In genomic region chr17:41648411-41649195, GRCh38 we compare ENCODE assay signal across 1 cellular context.
TF ChIP-seq lines count a peak whose summit lies in the region.

No MANE protein-coding gene starts in this region.

TF ChIP-seq in HepG2, 621 proteins besides CTCF, POLR2A, EP300 and RAD21 (continued from another document and continues in another):
- TF ChIP-seq ZBTB33 (CRISPR knock-in tag; IDR thresholded peaks at IDR 0.05) (0 out of 2 replicates have a peak, but pooled peaks have one; percentile 30), ATF3 (CRISPR knock-in tag; IDR thresholded peaks at IDR 0.05) (0 out of 2 replicates have a peak, but pooled peaks have one; percentile 33), PAX8 (CRISPR knock-in tag; IDR thresholded peaks at IDR 0.05; ENCODE audit: borderline replicate concordance) (no peak), CSRNP1 (CRISPR knock-in tag; IDR thresholded peaks at IDR 0.05) (peak; percentile 70), NCOA1 (CRISPR knock-in tag; IDR thresholded peaks at IDR 0.05) (no peak), MED1 (CRISPR knock-in tag; IDR thresholded peaks at IDR 0.05) (peak; percentile 19; the same call in 1 of the 2 replicates), PTBP1 (IDR thresholded peaks at IDR 0.05; ENCODE audit: low read depth, low read length, poor library complexity, severe bottlenecking) (no peak), TCF7 (IDR thresholded peaks at IDR 0.05; ENCODE audit: low read depth) (no peak), KLF12 (CRISPR knock-in tag; IDR thresholded peaks at IDR 0.05; ENCODE audit: borderline replicate concordance) (no peak), ZNF501 (CRISPR knock-in tag; IDR thresholded peaks at IDR 0.05) (peak; percentile 88), GABPA (IDR thresholded peaks at IDR 0.05; ENCODE audit: low read depth, low read length) (no peak), GABPA (CRISPR knock-in tag; IDR thresholded peaks at IDR 0.05; ENCODE audit: low read depth) (no peak), ZBTB26 (CRISPR knock-in tag; IDR thresholded peaks at IDR 0.05; ENCODE audit: borderline replicate concordance) (peak; percentile 53; the same call in 1 of the 2 replicates), SIN3B (IDR thresholded peaks at IDR 0.05; ENCODE audit: low read length) (no peak), ZNF589 (CRISPR knock-in tag; conservative IDR thresholded peaks at IDR 0.05) (no peak), THAP11 (CRISPR knock-in tag; IDR thresholded peaks at IDR 0.05) (peak; percentile 31; the same call in 1 of the 2 replicates), TIGD3 (CRISPR knock-in tag; IDR thresholded peaks at IDR 0.05; ENCODE audit: borderline replicate concordance) (no peak), TRAFD1 (CRISPR knock-in tag; IDR thresholded peaks at IDR 0.05; ENCODE audit: borderline replicate concordance) (0 out of 2 replicates have a peak, but pooled peaks have one; percentile 92), HOXA3 (CRISPR knock-in tag; IDR thresholded peaks at IDR 0.05) (0 out of 2 replicates have a peak, but pooled peaks have one; percentile 54), ZNF720 (CRISPR knock-in tag; IDR thresholded peaks at IDR 0.05) (no peak), SMAD1 (CRISPR knock-in tag; IDR thresholded peaks at IDR 0.05; ENCODE audit: borderline replicate concordance, low read depth) (peak; percentile 71; the same call in 1 of the 2 replicates), MTERF4 (CRISPR knock-in tag; IDR thresholded peaks at IDR 0.05) (peak; percentile 54; the same call in 1 of the 2 replicates), HIVEP1 (CRISPR knock-in tag; IDR thresholded peaks at IDR 0.05) (no peak), MXI1 (IDR thresholded peaks at IDR 0.05; ENCODE audit: borderline replicate concordance, low read depth, low read length) (0 out of 3 replicates have a peak, but pooled peaks have one; percentile 18), FLYWCH1 (CRISPR knock-in tag; IDR thresholded peaks at IDR 0.05) (no peak), HBP1 (CRISPR knock-in tag; IDR thresholded peaks at IDR 0.05; ENCODE audit: low read depth) (no peak), HNRNPLL (IDR thresholded peaks at IDR 0.05; ENCODE audit: low read depth, low read length, poor library complexity, severe bottlenecking) (peak; percentile 11), ZFP91 (CRISPR knock-in tag; IDR thresholded peaks at IDR 0.05; ENCODE audit: borderline replicate concordance) (peak; percentile 51; the same call in 1 of the 2 replicates), GLI4 (CRISPR knock-in tag; IDR thresholded peaks at IDR 0.05; ENCODE audit: borderline replicate concordance) (peak; percentile 14; the same call in 1 of the 2 replicates), PHF8 (CRISPR knock-in tag; IDR thresholded peaks at IDR 0.05) (peak; percentile 39; the same call in 1 of the 2 replicates), KDM1A (CRISPR knock-in tag; IDR thresholded peaks at IDR 0.05) (no peak), ZNF550 (CRISPR knock-in tag; IDR thresholded peaks at IDR 0.05; ENCODE audit: borderline replicate concordance) (0 out of 2 replicates have a peak, but pooled peaks have one; percentile 82), NFYB (CRISPR knock-in tag; IDR thresholded peaks at IDR 0.05) (no peak), FOSL2 (CRISPR knock-in tag; IDR thresholded peaks at IDR 0.05) (peak; percentile 37), TOPORS (CRISPR knock-in tag; IDR thresholded peaks at IDR 0.05) (no peak), NKX3-1 (CRISPR knock-in tag; IDR thresholded peaks at IDR 0.05) (no peak), RARA (CRISPR knock-in tag; IDR thresholded peaks at IDR 0.05) (no peak), TEF (CRISPR knock-in tag; IDR thresholded peaks at IDR 0.05) (no peak), PRDM15 (CRISPR knock-in tag; IDR thresholded peaks at IDR 0.05) (0 out of 2 replicates have a peak, but pooled peaks have one; percentile 33), ERF (CRISPR knock-in tag; IDR thresholded peaks at IDR 0.05) (peak; percentile 68; the same call in 1 of the 2 replicates), MATR3 (CRISPR knock-in tag; IDR thresholded peaks at IDR 0.05) (no peak), HNRNPK (IDR thresholded peaks at IDR 0.05; ENCODE audit: low read depth, low read length, poor library complexity, severe bottlenecking) (no peak), ATF7-NPFF (CRISPR knock-in tag; IDR thresholded peaks at IDR 0.05; ENCODE audit: low read depth) (0 out of 2 replicates have a peak, but pooled peaks have one; percentile 48)
